ENCODE assay signal across 19 cellular contexts in genomic region chr22:27717094-27717493, GRCh38.
DNase-seq lines count a peak whose midpoint lies in the region; ATAC-seq, FAIRE-seq and TF ChIP-seq lines count a peak whose summit lies in the region.
"Had no signal": no experiment of that assay in that cellular context is flagged by ENCODE, and none has a peak within 500 bp of the region (broad histone marks: within the 10 kb centered on the region; RNA-seq: fewer than 3 reads in every experiment).

No MANE protein-coding gene starts in this region.

- no TSS peak for BruUV-seq in Caco-2 (replicated peaks; lab: Mats Ljungman, UMichigan)

- no peak for FAIRE-seq in GM12892 (lab: Jason Lieb, UNC)

- no peaks in the 10 kb centered on the region for H3K27me3 Mint-ChIP-seq in Caco-2 (ENCODE audit: insufficient read depth, unreplicated experiment)
- H3K27me3 Mint-ChIP-seq in dendritic cell treated with granulocyte-macrophage colony-stimulating factor and Interleukin-4, amounts not matched to agents 40 ng/mL and 50 ng/mL, for 4 days = no peaks in the 10 kb centered on the region
- H3K27me3 Mint-ChIP-seq in neural progenitor cell (ENCODE audit: insufficient read depth, low read depth) = peaks cover 7% of the 10 kb centered on the region

- H3K9me3 Mint-ChIP-seq in Caco-2 (ENCODE audit: unreplicated experiment) = no peaks in the 10 kb centered on the region
- no peaks in the 10 kb centered on the region for H3K9me3 Mint-ChIP-seq in dendritic cell treated with granulocyte-macrophage colony-stimulating factor and Interleukin-4, amounts not matched to agents 40 ng/mL and 50 ng/mL, for 4 days
- peaks cover 2% of the 10 kb centered on the region for H3K9me3 Mint-ChIP-seq in neural progenitor cell

- H3F3A ChIP-seq in neural progenitor cell (ENCODE audit: low read depth) = peaks cover 23% of the 10 kb centered on the region

- H3K4me1 ChIP-seq in Caco-2 = peaks cover 7% of the 10 kb centered on the region; the same call in 1 of the 2 replicates
- peaks cover 31% of the 10 kb centered on the region for H3K4me1 ChIP-seq in neural progenitor cell

- no peaks in the 10 kb centered on the region for H3K9me3 ChIP-seq in Caco-2
- H3K9me3 ChIP-seq in neural progenitor cell (ENCODE audit: low read depth) = no peaks in the 10 kb centered on the region
- H3K9me3 ChIP-seq: BE2C, SJCRH30 had no signal

- H3K4me3 ChIP-seq in Caco-2 (ENCODE audit: low read depth, low read length) = no peak overlapping the region
- no peak overlapping the region for H3K4me3 ChIP-seq in neural progenitor cell
- H3K4me3 ChIP-seq: SJCRH30 had no signal

- TF ChIP-seq CTCF in Caco-2 (IDR thresholded peaks at IDR 0.05; ENCODE audit: insufficient read depth in 1 of 2, low read depth in 1 of 2, low read length in 1 of 2, severe bottlenecking in 1 of 2, unreplicated experiment in 1 of 2) (no peak), neural progenitor cell (IDR thresholded peaks at IDR 0.05) (no peak)

- H3K27ac Mint-ChIP-seq in Caco-2 (ENCODE audit: unreplicated experiment) = peak overlapping the region; percentile 40
- H3K27ac Mint-ChIP-seq in dendritic cell treated with granulocyte-macrophage colony-stimulating factor and Interleukin-4, amounts not matched to agents 40 ng/mL and 50 ng/mL, for 4 days = peak overlapping the region; percentile 82
- peak overlapping the region; percentile 4 for H3K27ac Mint-ChIP-seq in neural progenitor cell
- H3K27ac Mint-ChIP-seq: CD8-positive, alpha-beta memory T cell had no signal

- no peaks in the 10 kb centered on the region for H3K27me3 ChIP-seq in Caco-2 (replicated peaks; ENCODE audit: control insufficient read depth, insufficient read depth, low read length)
- H3K27me3 ChIP-seq in neural progenitor cell = no peaks in the 10 kb centered on the region
- H3K27me3 ChIP-seq: BE2C, SJCRH30 had no signal

- H3K27ac ChIP-seq in neural progenitor cell = no peak overlapping the region
- H3K27ac ChIP-seq: SJCRH30 had no signal

- H3K9ac ChIP-seq in neural progenitor cell = no peak overlapping the region

- POLR2A ChIA-PET in Caco-2 (lab: Charles Lee) = no interaction called here

- ATAC-seq in HG02759 (IDR thresholded peaks at IDR 0.05; ENCODE audit: unreplicated experiment) (no peak), HG03571 (IDR thresholded peaks at IDR 0.05; ENCODE audit: unreplicated experiment) (no peak)

- no peaks in the 10 kb centered on the region for H3K79me2 ChIP-seq in neural progenitor cell (ENCODE audit: low read depth)

- H4K20me1 ChIP-seq in neural progenitor cell (ENCODE audit: low read depth) = no peaks in the 10 kb centered on the region

- no peaks in the 10 kb centered on the region for H3K36me3 Mint-ChIP-seq in Caco-2 (ENCODE audit: insufficient read depth, unreplicated experiment)
- no peaks in the 10 kb centered on the region for H3K36me3 Mint-ChIP-seq in dendritic cell treated with granulocyte-macrophage colony-stimulating factor and Interleukin-4, amounts not matched to agents 40 ng/mL and 50 ng/mL, for 4 days (ENCODE audit: low read depth)
- no peaks in the 10 kb centered on the region for H3K36me3 Mint-ChIP-seq in neural progenitor cell
- H3K36me3 Mint-ChIP-seq: CD8-positive, alpha-beta memory T cell had no signal

- intact Hi-C loops in Caco-2 (cut with micrococcal nuclease; ENCODE audit: unreplicated experiment) = no loop called here
- intact Hi-C loops in dendritic cell treated with granulocyte-macrophage colony-stimulating factor and Interleukin-4, amounts not matched to agents 40 ng/mL and 50 ng/mL, for 4 days (cut with micrococcal nuclease) = no loop called here

- no peak overlapping the region for H2AFZ ChIP-seq in neural progenitor cell (replicated peaks)

- no peaks in the 10 kb centered on the region for H3K36me3 ChIP-seq in Caco-2 (ENCODE audit: control insufficient read depth, insufficient read depth, low read length)
- no peaks in the 10 kb centered on the region for H3K36me3 ChIP-seq in neural progenitor cell
- H3K36me3 ChIP-seq: BE2C, SJCRH30 had no signal

- H3K4me1 Mint-ChIP-seq in Caco-2 (ENCODE audit: low read depth, unreplicated experiment) (peaks cover 19% of the 10 kb centered on the region), neural progenitor cell (peaks cover 68% of the 10 kb centered on the region)
- H3K4me1 Mint-ChIP-seq in dendritic cell treated with granulocyte-macrophage colony-stimulating factor and Interleukin-4, amounts not matched to agents 40 ng/mL and 50 ng/mL, for 4 days (ENCODE audit: low read depth) = peaks cover 44% of the 10 kb centered on the region
- H3K4me1 Mint-ChIP-seq: CD8-positive, alpha-beta memory T cell had no signal

- no peak for DNase-seq in Caco-2
- DNase-seq in NAMALWA (ENCODE audit: low spot score) = peak; percentile 33
- DNase-seq in neural progenitor cell (ENCODE audit: low spot score) = no peak
- no peak for DNase-seq in GM12892 (ENCODE audit: insufficient read length)
- DNase-seq in activated effector memory CD4-positive, alpha-beta T cell treated with Interleukin-2 at 50 U/mL for 16 hours = no peak
- DNase-seq: BE2C; CD8-positive, alpha-beta memory T cell; DMS 273 treated with DMSO at 0.1 percent for 48 hours; HCEC 1CT; MM.1S; NCI-H1105 treated with DMSO at 0.1 percent for 48 hours; NCI-H187; NCI-H446 treated with DMSO at 0.1 percent for 48 hours; NCI-H748 treated with DMSO at 0.1 percent for 48 hours; SJCRH30; SW 1271 had no signal

- CTCF ChIA-PET in Caco-2 (lab: Charles Lee) = no interaction called here

- H3K4me2 ChIP-seq in neural progenitor cell = no peak overlapping the region

- TF ChIP-seq POLR2A in GM12892 (IDR thresholded peaks at IDR 0.05; ENCODE audit: low read depth, low read length) = no peak

- no peak overlapping the region for H3K4me3 Mint-ChIP-seq in Caco-2 (ENCODE audit: unreplicated experiment)
- H3K4me3 Mint-ChIP-seq in dendritic cell treated with granulocyte-macrophage colony-stimulating factor and Interleukin-4, amounts not matched to agents 40 ng/mL and 50 ng/mL, for 4 days = no peak overlapping the region
- no peak overlapping the region for H3K4me3 Mint-ChIP-seq in neural progenitor cell
- H3K4me3 Mint-ChIP-seq: CD8-positive, alpha-beta memory T cell had no signal

Comparison
In these comparisons a context has a peak if more than half of its experiments do, and no peak if none do; other contexts are left out.
1. H3K27ac Mint-ChIP-seq: peak in every context shown above with its lines; median percentile 82 in dendritic cell treated with granulocyte-macrophage colony-stimulating factor and Interleukin-4, amounts not matched to agents 40 ng/mL and 50 ng/mL, for 4 days; 40 in Caco-2; 4 in neural progenitor cell.